9 cellular contexts compared by ENCODE assay signal in the genomic region with DNA sequence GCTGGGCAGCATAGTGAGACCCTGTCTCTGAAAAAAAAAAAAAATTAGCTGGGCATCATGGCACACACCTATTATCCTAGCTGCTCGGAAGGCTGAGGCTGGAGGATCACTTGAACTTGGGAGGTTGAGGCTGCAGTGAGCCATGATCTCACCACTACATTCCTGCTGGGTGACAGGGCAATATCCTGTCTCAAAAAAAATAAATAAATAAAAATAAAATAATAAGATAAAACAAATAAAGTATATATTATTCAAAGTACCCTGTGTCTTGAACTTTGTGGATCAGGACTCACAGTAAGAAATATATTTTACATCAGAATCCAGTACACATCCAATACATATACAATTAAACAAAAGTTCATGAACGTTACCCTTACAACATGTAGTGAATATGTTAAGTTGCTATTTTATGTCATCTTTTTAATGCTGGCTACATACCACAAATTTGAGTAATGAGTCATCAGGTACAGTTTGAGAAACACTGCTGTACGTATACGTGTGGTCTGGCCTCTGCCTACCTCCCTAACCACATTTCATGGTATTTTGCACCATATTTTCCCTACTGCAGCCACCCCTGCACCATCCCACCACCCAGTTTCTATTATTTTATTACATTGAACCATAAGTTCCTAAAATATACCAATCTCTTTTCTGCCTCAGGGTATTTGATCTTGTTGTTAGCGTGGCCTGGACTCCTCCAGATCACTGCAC. TPM values are rescaled to one million over a fixed set of nuclear protein-coding genes. Genes with fewer than 3 reads are reported as not detected.
A peak's percentile ranks its signal among the peaks of the same experiment; 100 is the strongest.
DNase-seq lines count a peak whose midpoint lies in the region; ATAC-seq and TF ChIP-seq lines count a peak whose summit lies in the region.
"Had no signal": no experiment of that assay in that cellular context is flagged by ENCODE, and none has a peak within 500 bp of the region (broad histone marks: within the 10 kb centered on the region; RNA-seq: fewer than 3 reads in every experiment).

No MANE protein-coding gene starts in this region.

- H3K4me3 Mint-ChIP-seq in glutamatergic neuron (ENCODE audit: unreplicated experiment): no peak overlapping the region

- peak; percentile 27 for ATAC-seq in GM21528 (IDR thresholded peaks at IDR 0.05; ENCODE audit: low FRiP score, unreplicated experiment)

- no peak for TF ChIP-seq CTCF in BE2C (IDR thresholded peaks at IDR 0.05; ENCODE audit: low read depth, low read length)
- no peak for TF ChIP-seq CTCF in glutamatergic neuron (IDR thresholded peaks at IDR 0.05; ENCODE audit: partially characterized antibody, unreplicated experiment)

- no peaks in the 10 kb centered on the region for H3K4me1 ChIP-seq in BE2C

- no peaks in the 10 kb centered on the region for H3K27me3 ChIP-seq in BE2C

- peaks cover 5% of the 10 kb centered on the region for H3K4me1 Mint-ChIP-seq in glutamatergic neuron (ENCODE audit: low read depth, unreplicated experiment)

- H3K36me3 ChIP-seq in BE2C: no peaks in the 10 kb centered on the region

- H3K27ac Mint-ChIP-seq in glutamatergic neuron (ENCODE audit: unreplicated experiment): no peak overlapping the region

- no peaks in the 10 kb centered on the region for H3K9me3 Mint-ChIP-seq in glutamatergic neuron (ENCODE audit: unreplicated experiment)

- H3K9me3 ChIP-seq in BE2C: no peaks in the 10 kb centered on the region

- H3K4me3 ChIP-seq in BE2C (ENCODE audit: low read depth, low read length): no peak overlapping the region

- no peaks in the 10 kb centered on the region for H3K27me3 Mint-ChIP-seq in glutamatergic neuron (ENCODE audit: unreplicated experiment)

- DNase-seq in Daoy (ENCODE audit: low read depth): peak; percentile 79
- DNase-seq in RPMI7951 (ENCODE audit: low read depth): peak; percentile 86
- peak; percentile 84 for DNase-seq in fibroblast of peridontal ligament (ENCODE audit: extremely low read depth)
- DNase-seq in BE2C: no peak
- no peak for DNase-seq in GOT3 (lab: John Stamatoyannopoulos, UW)
- DNase-seq in NCI-H1436 treated with DMSO at 0.1 percent for 48 hours (lab: John Stamatoyannopoulos, UW): no peak
- no peak for DNase-seq in glutamatergic neuron
- DNase-seq: cerebellar nuclear complex had no signal

- H3K36me3 Mint-ChIP-seq in glutamatergic neuron (ENCODE audit: unreplicated experiment): peaks cover 7% of the 10 kb centered on the region

RNA-seq across cellular contexts. Expression of gene NME7, which starts 4.4 kb away (rescaled TPM):
- total RNA-seq in Daoy (2014; rRNA removed; shearing (Covaris generic)): 67.1 and 109 TPM in 2 replicates
- 23.2 and 31.1 TPM in 2 replicates for total RNA-seq in RPMI7951 (2014; rRNA removed; shearing (Covaris generic))
- 63.9 TPM for polyA plus RNA-seq in BE2C (2012; ENCODE audit: insufficient read depth, insufficient read length, low read depth)
- 18.6 TPM for total RNA-seq in glutamatergic neuron (ENCODE audit: unreplicated experiment)

RNA-seq across cellular contexts. Expression of gene BLZF1, which starts 4.8 kb away (rescaled TPM):
- total RNA-seq in Daoy (2014; rRNA removed; shearing (Covaris generic)): 47.4 and 49.4 TPM in 2 replicates
- 27.6 and 32.3 TPM in 2 replicates for total RNA-seq in RPMI7951 (2014; rRNA removed; shearing (Covaris generic))
- polyA plus RNA-seq in BE2C (2012; ENCODE audit: insufficient read depth, insufficient read length, low read depth): 18.6 TPM
- 15.7 TPM for total RNA-seq in glutamatergic neuron (ENCODE audit: unreplicated experiment)

Comparison
In these comparisons a context has a peak if more than half of its experiments do, and no peak if none do; other contexts are left out.
1. DNase-seq: peak in Daoy (single experiment), RPMI7951 (single experiment) and fibroblast of peridontal ligament (single experiment); none in BE2C (single experiment), GOT3 (single experiment), NCI-H1436 treated with DMSO at 0.1 percent for 48 hours (single experiment) and glutamatergic neuron (single experiment).